Comparison of ENCODE assay signal across 1 cellular context in the genomic region with DNA sequence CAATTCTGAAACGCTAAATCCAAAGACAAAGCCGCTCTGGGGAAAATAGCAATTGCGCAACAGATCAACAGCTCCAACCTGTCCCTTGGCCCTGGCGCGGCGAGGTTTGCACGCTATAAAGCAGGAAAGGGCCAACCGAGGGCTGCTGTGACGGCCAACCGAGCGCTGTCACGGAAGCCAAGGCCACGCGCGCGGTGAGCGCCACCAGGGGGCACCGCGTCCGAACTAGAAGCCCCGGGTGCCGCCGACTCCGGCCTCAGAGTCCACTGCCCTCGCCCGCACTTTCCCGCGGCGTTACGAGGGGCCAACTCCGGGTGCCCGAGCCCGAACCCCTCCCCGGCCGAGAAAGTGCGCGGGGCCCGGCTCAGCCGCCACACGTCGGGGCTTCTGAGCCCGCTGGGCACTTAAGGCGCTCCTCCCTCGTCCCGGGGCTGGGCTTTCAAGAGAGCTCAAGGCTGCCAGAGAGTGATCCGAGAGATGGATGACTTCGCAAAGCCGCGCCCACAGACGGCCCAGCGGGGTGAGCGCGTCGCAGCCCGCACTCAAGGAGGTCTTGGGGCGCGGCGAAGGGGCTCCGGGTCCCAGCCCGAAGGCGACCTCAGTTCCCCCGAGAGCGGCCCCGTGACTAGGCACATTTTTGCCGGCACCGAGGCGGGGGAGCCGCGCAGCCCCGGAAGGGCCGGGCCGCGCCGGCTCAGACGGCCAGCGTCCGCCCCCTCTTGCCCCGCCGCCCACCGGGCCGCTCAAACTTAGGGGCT.
TF ChIP-seq lines count a peak whose summit lies in the region.

No MANE protein-coding gene starts in this region.

TF ChIP-seq in HepG2, 621 proteins besides CTCF, POLR2A, EP300 and RAD21 (continued from another document and continues in another):
- TF ChIP-seq, protein P1, sequence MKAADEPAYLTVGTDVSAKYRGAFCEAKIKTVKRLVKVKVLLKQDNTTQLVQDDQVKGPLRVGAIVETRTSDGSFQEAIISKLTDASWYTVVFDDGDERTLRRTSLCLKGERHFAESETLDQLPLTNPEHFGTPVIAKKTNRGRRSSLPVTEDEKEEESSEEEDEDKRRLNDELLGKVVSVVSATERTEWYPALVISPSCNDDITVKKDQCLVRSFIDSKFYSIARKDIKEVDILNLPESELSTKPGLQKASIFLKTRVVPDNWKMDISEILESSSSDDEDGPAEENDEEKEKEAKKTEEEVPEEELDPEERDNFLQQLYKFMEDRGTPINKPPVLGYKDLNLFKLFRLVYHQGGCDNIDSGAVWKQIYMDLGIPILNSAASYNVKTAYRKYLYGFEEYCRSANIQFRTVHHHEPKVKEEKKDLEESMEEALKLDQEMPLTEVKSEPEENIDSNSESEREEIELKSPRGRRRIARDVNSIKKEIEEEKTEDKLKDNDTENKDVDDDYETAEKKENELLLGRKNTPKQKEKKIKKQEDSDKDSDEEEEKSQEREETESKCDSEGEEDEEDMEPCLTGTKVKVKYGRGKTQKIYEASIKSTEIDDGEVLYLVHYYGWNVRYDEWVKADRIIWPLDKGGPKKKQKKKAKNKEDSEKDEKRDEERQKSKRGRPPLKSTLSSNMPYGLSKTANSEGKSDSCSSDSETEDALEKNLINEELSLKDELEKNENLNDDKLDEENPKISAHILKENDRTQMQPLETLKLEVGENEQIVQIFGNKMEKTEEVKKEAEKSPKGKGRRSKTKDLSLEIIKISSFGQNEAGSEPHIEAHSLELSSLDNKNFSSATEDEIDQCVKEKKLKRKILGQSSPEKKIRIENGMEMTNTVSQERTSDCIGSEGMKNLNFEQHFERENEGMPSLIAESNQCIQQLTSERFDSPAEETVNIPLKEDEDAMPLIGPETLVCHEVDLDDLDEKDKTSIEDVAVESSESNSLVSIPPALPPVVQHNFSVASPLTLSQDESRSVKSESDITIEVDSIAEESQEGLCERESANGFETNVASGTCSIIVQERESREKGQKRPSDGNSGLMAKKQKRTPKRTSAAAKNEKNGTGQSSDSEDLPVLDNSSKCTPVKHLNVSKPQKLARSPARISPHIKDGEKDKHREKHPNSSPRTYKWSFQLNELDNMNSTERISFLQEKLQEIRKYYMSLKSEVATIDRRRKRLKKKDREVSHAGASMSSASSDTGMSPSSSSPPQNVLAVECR (CRISPR knock-in tag; IDR thresholded peaks at IDR 0.05; ENCODE audit: borderline replicate concordance), result peak; percentile 99
- TF ChIP-seq EED (CRISPR knock-in tag; IDR thresholded peaks at IDR 0.05), result no peak
- peak; percentile 90 for TF ChIP-seq RXRB (CRISPR knock-in tag; IDR thresholded peaks at IDR 0.05; ENCODE audit: borderline replicate concordance)
- TF ChIP-seq ZNF746 (CRISPR knock-in tag; IDR thresholded peaks at IDR 0.05), result peak; percentile 96
- peak; percentile 76 for TF ChIP-seq ZNF121 (CRISPR knock-in tag; IDR thresholded peaks at IDR 0.05)
- TF ChIP-seq, protein P2, sequence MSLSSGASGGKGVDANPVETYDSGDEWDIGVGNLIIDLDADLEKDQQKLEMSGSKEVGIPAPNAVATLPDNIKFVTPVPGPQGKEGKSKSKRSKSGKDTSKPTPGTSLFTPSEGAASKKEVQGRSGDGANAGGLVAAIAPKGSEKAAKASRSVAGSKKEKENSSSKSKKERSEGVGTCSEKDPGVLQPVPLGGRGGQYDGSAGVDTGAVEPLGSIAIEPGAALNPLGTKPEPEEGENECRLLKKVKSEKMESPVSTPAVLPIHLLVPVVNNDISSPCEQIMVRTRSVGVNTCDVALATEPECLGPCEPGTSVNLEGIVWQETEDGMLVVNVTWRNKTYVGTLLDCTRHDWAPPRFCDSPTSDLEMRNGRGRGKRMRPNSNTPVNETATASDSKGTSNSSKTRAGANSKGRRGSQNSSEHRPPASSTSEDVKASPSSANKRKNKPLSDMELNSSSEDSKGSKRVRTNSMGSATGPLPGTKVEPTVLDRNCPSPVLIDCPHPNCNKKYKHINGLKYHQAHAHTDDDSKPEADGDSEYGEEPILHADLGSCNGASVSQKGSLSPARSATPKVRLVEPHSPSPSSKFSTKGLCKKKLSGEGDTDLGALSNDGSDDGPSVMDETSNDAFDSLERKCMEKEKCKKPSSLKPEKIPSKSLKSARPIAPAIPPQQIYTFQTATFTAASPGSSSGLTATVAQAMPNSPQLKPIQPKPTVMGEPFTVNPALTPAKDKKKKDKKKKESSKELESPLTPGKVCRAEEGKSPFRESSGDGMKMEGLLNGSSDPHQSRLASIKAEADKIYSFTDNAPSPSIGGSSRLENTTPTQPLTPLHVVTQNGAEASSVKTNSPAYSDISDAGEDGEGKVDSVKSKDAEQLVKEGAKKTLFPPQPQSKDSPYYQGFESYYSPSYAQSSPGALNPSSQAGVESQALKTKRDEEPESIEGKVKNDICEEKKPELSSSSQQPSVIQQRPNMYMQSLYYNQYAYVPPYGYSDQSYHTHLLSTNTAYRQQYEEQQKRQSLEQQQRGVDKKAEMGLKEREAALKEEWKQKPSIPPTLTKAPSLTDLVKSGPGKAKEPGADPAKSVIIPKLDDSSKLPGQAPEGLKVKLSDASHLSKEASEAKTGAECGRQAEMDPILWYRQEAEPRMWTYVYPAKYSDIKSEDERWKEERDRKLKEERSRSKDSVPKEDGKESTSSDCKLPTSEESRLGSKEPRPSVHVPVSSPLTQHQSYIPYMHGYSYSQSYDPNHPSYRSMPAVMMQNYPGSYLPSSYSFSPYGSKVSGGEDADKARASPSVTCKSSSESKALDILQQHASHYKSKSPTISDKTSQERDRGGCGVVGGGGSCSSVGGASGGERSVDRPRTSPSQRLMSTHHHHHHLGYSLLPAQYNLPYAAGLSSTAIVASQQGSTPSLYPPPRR (CRISPR knock-in tag; IDR thresholded peaks at IDR 0.05; ENCODE audit: borderline replicate concordance), result peak; percentile 92
- peak; percentile 100 for TF ChIP-seq CEBPB (IDR thresholded peaks at IDR 0.05; ENCODE audit: borderline replicate concordance, low read depth, low read length)
- TF ChIP-seq PBX3 (CRISPR knock-in tag; IDR thresholded peaks at IDR 0.05; ENCODE audit: borderline replicate concordance), result no peak
- TF ChIP-seq, protein P3, sequence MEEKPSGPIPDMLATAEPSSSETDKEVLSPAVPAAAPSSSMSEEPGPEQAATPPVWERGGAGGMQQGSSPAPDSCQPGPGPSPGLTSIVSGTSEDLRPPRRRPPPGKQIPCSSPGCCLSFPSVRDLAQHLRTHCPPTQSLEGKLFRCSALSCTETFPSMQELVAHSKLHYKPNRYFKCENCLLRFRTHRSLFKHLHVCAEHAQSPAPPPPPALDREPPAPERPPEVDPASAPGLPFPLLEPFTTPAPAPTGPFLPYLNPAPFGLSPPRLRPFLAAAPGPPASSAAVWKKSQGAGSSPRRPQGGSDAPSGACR (CRISPR knock-in tag; IDR thresholded peaks at IDR 0.05), result peak; percentile 98
- TF ChIP-seq, protein P4, sequence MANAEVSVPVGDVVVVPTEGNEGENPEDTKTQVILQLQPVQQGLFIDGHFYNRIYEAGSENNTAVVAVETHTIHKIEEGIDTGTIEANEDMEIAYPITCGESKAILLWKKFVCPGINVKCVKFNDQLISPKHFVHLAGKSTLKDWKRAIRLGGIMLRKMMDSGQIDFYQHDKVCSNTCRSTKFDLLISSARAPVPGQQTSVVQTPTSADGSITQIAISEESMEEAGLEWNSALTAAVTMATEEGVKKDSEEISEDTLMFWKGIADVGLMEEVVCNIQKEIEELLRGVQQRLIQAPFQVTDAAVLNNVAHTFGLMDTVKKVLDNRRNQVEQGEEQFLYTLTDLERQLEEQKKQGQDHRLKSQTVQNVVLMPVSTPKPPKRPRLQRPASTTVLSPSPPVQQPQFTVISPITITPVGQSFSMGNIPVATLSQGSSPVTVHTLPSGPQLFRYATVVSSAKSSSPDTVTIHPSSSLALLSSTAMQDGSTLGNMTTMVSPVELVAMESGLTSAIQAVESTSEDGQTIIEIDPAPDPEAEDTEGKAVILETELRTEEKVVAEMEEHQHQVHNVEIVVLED (CRISPR knock-in tag; IDR thresholded peaks at IDR 0.05; ENCODE audit: borderline replicate concordance), result peak; percentile 81
- peak in 1 of 2 experiments; percentile 78; a peak in 2 of 4 replicates for TF ChIP-seq REST (IDR thresholded peaks at IDR 0.05; ENCODE audit: borderline replicate concordance in 1 of 2, low read depth in 1 of 2, low read length in 2 of 2)
- TF ChIP-seq HOXA9 (CRISPR knock-in tag; IDR thresholded peaks at IDR 0.05; ENCODE audit: borderline replicate concordance), result no peak; the same call in 1 of the 2 replicates
- no peak for TF ChIP-seq ZFP36 (IDR thresholded peaks at IDR 0.05; ENCODE audit: borderline replicate concordance, low read depth, low read length, partially characterized antibody)
- peak; percentile 82; the same call in 1 of the 2 replicates for TF ChIP-seq KLF9 (CRISPR knock-in tag; IDR thresholded peaks at IDR 0.05; ENCODE audit: low read depth)
- peak; percentile 41; the same call in 1 of the 2 replicates for TF ChIP-seq GMEB2 (CRISPR knock-in tag; IDR thresholded peaks at IDR 0.05; ENCODE audit: low read depth)
- TF ChIP-seq, protein P5, sequence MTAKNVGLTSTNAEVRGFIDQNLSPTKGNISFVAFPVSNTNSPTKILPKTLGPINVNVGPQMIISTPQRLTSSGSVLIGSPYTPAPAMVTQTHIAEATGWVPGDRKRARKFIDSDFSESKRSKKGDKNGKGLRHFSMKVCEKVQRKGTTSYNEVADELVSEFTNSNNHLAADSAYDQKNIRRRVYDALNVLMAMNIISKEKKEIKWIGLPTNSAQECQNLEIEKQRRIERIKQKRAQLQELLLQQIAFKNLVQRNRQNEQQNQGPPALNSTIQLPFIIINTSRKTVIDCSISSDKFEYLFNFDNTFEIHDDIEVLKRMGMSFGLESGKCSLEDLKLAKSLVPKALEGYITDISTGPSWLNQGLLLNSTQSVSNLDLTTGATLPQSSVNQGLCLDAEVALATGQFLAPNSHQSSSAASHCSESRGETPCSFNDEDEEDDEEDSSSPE (CRISPR knock-in tag; IDR thresholded peaks at IDR 0.05), result peak; percentile 88
- TF ChIP-seq ZNF615 (CRISPR knock-in tag; IDR thresholded peaks at IDR 0.05; ENCODE audit: borderline replicate concordance), result peak; percentile 90; the same call in 1 of the 2 replicates
- peak; percentile 82 for TF ChIP-seq YY1 (IDR thresholded peaks at IDR 0.05; ENCODE audit: insufficient read depth, insufficient replicate concordance, low read depth, low read length)
- TF ChIP-seq NFKBIZ (CRISPR knock-in tag; IDR thresholded peaks at IDR 0.05), result peak; percentile 74
- TF ChIP-seq ZNF20 (CRISPR knock-in tag; IDR thresholded peaks at IDR 0.05), result no peak
- TF ChIP-seq TRIM24 (CRISPR knock-in tag; IDR thresholded peaks at IDR 0.05), result peak; percentile 68; the same call in 1 of the 2 replicates
- peak; percentile 91 for TF ChIP-seq SALL2 (CRISPR knock-in tag; IDR thresholded peaks at IDR 0.05)
- TF ChIP-seq ZC3H4 (CRISPR knock-in tag; IDR thresholded peaks at IDR 0.05; ENCODE audit: borderline replicate concordance), result no peak
- TF ChIP-seq ZNF383 (CRISPR knock-in tag; IDR thresholded peaks at IDR 0.05; ENCODE audit: borderline replicate concordance), result peak; percentile 37; the same call in 1 of the 2 replicates
- TF ChIP-seq, protein P6, sequence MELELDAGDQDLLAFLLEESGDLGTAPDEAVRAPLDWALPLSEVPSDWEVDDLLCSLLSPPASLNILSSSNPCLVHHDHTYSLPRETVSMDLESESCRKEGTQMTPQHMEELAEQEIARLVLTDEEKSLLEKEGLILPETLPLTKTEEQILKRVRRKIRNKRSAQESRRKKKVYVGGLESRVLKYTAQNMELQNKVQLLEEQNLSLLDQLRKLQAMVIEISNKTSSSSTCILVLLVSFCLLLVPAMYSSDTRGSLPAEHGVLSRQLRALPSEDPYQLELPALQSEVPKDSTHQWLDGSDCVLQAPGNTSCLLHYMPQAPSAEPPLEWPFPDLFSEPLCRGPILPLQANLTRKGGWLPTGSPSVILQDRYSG (CRISPR knock-in tag; IDR thresholded peaks at IDR 0.05), result no peak
- TF ChIP-seq NBN (conservative IDR thresholded peaks at IDR 0.05), result no peak
- TF ChIP-seq, protein P7, sequence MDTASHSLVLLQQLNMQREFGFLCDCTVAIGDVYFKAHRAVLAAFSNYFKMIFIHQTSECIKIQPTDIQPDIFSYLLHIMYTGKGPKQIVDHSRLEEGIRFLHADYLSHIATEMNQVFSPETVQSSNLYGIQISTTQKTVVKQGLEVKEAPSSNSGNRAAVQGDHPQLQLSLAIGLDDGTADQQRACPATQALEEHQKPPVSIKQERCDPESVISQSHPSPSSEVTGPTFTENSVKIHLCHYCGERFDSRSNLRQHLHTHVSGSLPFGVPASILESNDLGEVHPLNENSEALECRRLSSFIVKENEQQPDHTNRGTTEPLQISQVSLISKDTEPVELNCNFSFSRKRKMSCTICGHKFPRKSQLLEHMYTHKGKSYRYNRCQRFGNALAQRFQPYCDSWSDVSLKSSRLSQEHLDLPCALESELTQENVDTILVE (CRISPR knock-in tag; IDR thresholded peaks at IDR 0.05), result peak; percentile 98
